8 cellular contexts compared by ENCODE assay signal in genomic region chr6:144151010-144151727, GRCh38. TPM values are rescaled to one million over a fixed set of nuclear protein-coding genes. Genes with fewer than 3 reads are reported as not detected.
DNase-seq lines count a peak whose midpoint lies in the region; ATAC-seq and TF ChIP-seq lines count a peak whose summit lies in the region.

No MANE protein-coding gene starts in this region.

- peak overlapping the region; percentile 95 to 97 (median 96) for H3K4me3 Mint-ChIP-seq in CD4-positive, alpha-beta memory T cell
- H3K4me3 Mint-ChIP-seq in IgD-negative memory B cell, result peak overlapping the region; percentile 93 to 99 (median 96)
- H3K4me3 Mint-ChIP-seq in stimulated activated naive B cell treated with anti-CD40 and anti-IgM and Interleukin-4, amounts not matched to agents 10 μg/mL and 1 μg/mL and 100 μg/mL, for 72 hours, result peak overlapping the region; percentile 84 to 89

- H3K9me3 ChIP-seq in CD4-positive, alpha-beta memory T cell (ENCODE audit: control insufficient read depth in 1 of 2, low read length in 2 of 2), result no peaks in the 10 kb centered on the region
- peaks cover 4% of the 10 kb centered on the region for H3K9me3 ChIP-seq in mucosa of stomach (ENCODE audit: control insufficient read depth, low read length)

- H3K36me3 ChIP-seq in CD4-positive, alpha-beta memory T cell (ENCODE audit: insufficient read depth, low read length), result no peaks in the 10 kb centered on the region
- H3K36me3 ChIP-seq in mucosa of stomach (ENCODE audit: control insufficient read depth, insufficient read depth, low read length), result no peaks in the 10 kb centered on the region

- DNase-seq in CD4-positive, alpha-beta memory T cell, result peak; percentile 64 to 80 (median 71)
- DNase-seq in activated CD4-positive, alpha-beta T cell treated with anti-CD3 and anti-CD28 coated beads for 1 hour, result peak; percentile 37
- DNase-seq in dorsolateral prefrontal cortex, result no peak
- peak; percentile 63 for DNase-seq in stimulated activated naive B cell treated with anti-CD40 and anti-IgM and Interleukin-4, amounts not matched to agents 10 μg/mL and 1 μg/mL and 100 μg/mL, for 72 hours
- DNase-seq in DMS153 (lab: John Stamatoyannopoulos, UW), result no peak

- H3K27ac ChIP-seq in CD4-positive, alpha-beta memory T cell (ENCODE audit: low read depth, low read length), result peak overlapping the region; percentile 80
- peak overlapping the region in 20 of 59 donors; percentile 2 to 75 (median 26) for H3K27ac ChIP-seq in dorsolateral prefrontal cortex

- peak overlapping the region; percentile 42 for H3K9ac ChIP-seq in mucosa of stomach (ENCODE audit: low read length)

- no peaks in the 10 kb centered on the region for H3K9me3 Mint-ChIP-seq in CD4-positive, alpha-beta memory T cell
- H3K9me3 Mint-ChIP-seq in IgD-negative memory B cell, result no peaks in the 10 kb centered on the region
- peaks cover 0 to 2% of the 10 kb centered on the region in 2 donors for H3K9me3 Mint-ChIP-seq in stimulated activated naive B cell treated with anti-CD40 and anti-IgM and Interleukin-4, amounts not matched to agents 10 μg/mL and 1 μg/mL and 100 μg/mL, for 72 hours

- peaks cover 26 to 36% (median 30%) of the 10 kb centered on the region in 4 donors for H3K4me1 Mint-ChIP-seq in CD4-positive, alpha-beta memory T cell
- peaks cover 33 to 44% (median 44%) of the 10 kb centered on the region in 3 donors for H3K4me1 Mint-ChIP-seq in IgD-negative memory B cell
- H3K4me1 Mint-ChIP-seq in stimulated activated naive B cell treated with anti-CD40 and anti-IgM and Interleukin-4, amounts not matched to agents 10 μg/mL and 1 μg/mL and 100 μg/mL, for 72 hours, result peaks cover 25 to 41% of the 10 kb centered on the region in 2 donors

- ATAC-seq in GM21447 (IDR thresholded peaks at IDR 0.05; ENCODE audit: unreplicated experiment), result peak; percentile 64
- ATAC-seq in stimulated activated naive B cell treated with anti-CD40 and anti-IgM and Interleukin-4, amounts not matched to agents 10 μg/mL and 1 μg/mL and 100 μg/mL, for 72 hours (replicated peaks), result peak; percentile 72 to 78

- H3K27me3 ChIP-seq in CD4-positive, alpha-beta memory T cell (ENCODE audit: insufficient read depth, low read length), result no peaks in the 10 kb centered on the region
- H3K27me3 ChIP-seq in dorsolateral prefrontal cortex (peaks cover 0 to 23% (median 3%) of the 10 kb centered on the region in 45 donors), mucosa of stomach (ENCODE audit: control insufficient read depth, insufficient read depth, low read length) (peaks cover 38% of the 10 kb centered on the region)

- POLR2A ChIA-PET in CD4-positive, alpha-beta memory T cell (lab: Charles Lee; ENCODE audit: partially characterized antibody), result interaction anchor here (0.6 to 2.8 kb wide), 14 partner anchors 9 to 613 kb away, joined by 3 to 29 read pairs (median 4); partner anchors contain the start of gene SF3B5

- peak in 1 of 56 donors; percentile 4 for TF ChIP-seq CTCF in dorsolateral prefrontal cortex (IDR thresholded peaks at IDR 0.05 in 54 of 56, conservative IDR thresholded peaks at IDR 0.05 in 2 of 56; ENCODE audit: low read depth in 1 of 56, partially characterized antibody in 56 of 56)

- peak overlapping the region; percentile 63 to 84 for H3K4me3 ChIP-seq in CD4-positive, alpha-beta memory T cell (ENCODE audit: low read length in 2 of 2)
- H3K4me3 ChIP-seq in dorsolateral prefrontal cortex (peak overlapping the region; percentile 44 to 90 (median 76)), mucosa of stomach (ENCODE audit: low read length) (peak overlapping the region; percentile 3)

- intact Hi-C loops in CD4-positive, alpha-beta memory T cell (cut with micrococcal nuclease), result loop anchor here (1.0 to 2.0 kb wide), 6 partner anchors 46 to 331 kb away; partner anchors contain the start of gene SF3B5
- intact Hi-C loops in dorsolateral prefrontal cortex (cut with DNase I), result loop anchor here in 1 of 2 donors (5.0 kb wide), 1 partner anchor 66 kb away; no protein-coding TSS in a partner anchor

- no peaks in the 10 kb centered on the region for H3K27me3 Mint-ChIP-seq in CD4-positive, alpha-beta memory T cell
- H3K27me3 Mint-ChIP-seq in IgD-negative memory B cell, result no peaks in the 10 kb centered on the region
- no peaks in the 10 kb centered on the region for H3K27me3 Mint-ChIP-seq in stimulated activated naive B cell treated with anti-CD40 and anti-IgM and Interleukin-4, amounts not matched to agents 10 μg/mL and 1 μg/mL and 100 μg/mL, for 72 hours

- CTCF ChIA-PET in CD4-positive, alpha-beta memory T cell (lab: Charles Lee; ENCODE audit: partially characterized antibody), result interaction anchor here (0.5 to 1.5 kb wide), 6 partner anchors 13 to 726 kb away, joined by 3 to 6 read pairs (median 3); no protein-coding TSS in a partner anchor

- peaks cover 12 to 13% of the 10 kb centered on the region in 2 donors for H3K36me3 Mint-ChIP-seq in CD4-positive, alpha-beta memory T cell
- H3K36me3 Mint-ChIP-seq in IgD-negative memory B cell, result peaks cover under 1% of the 10 kb centered on the region
- peaks cover 13 to 35% of the 10 kb centered on the region in 2 donors for H3K36me3 Mint-ChIP-seq in stimulated activated naive B cell treated with anti-CD40 and anti-IgM and Interleukin-4, amounts not matched to agents 10 μg/mL and 1 μg/mL and 100 μg/mL, for 72 hours

- peak overlapping the region; percentile 85 to 98 (median 96) for H3K27ac Mint-ChIP-seq in CD4-positive, alpha-beta memory T cell
- H3K27ac Mint-ChIP-seq in IgD-negative memory B cell, result peak overlapping the region; percentile 66 to 95 (median 93)
- peak overlapping the region; percentile 97 for H3K27ac Mint-ChIP-seq in stimulated activated naive B cell treated with anti-CD40 and anti-IgM and Interleukin-4, amounts not matched to agents 10 μg/mL and 1 μg/mL and 100 μg/mL, for 72 hours

- H3K4me1 ChIP-seq in CD4-positive, alpha-beta memory T cell (ENCODE audit: insufficient read depth, low read length), result peaks cover 37% of the 10 kb centered on the region
- peaks cover 9% of the 10 kb centered on the region for H3K4me1 ChIP-seq in mucosa of stomach (ENCODE audit: control insufficient read depth, insufficient read depth, low read length)

RNA-seq across cellular contexts. Expression of gene STX11, which starts 0.9 kb away (rescaled TPM):
- total RNA-seq in CD4-positive, alpha-beta memory T cell, result 1 to 10 TPM; 5.7 to 6.2 TPM
- polyA plus RNA-seq in CD4-positive, alpha-beta memory T cell, result 10 to 100 TPM in 1 of 2 donors, 1 to 10 TPM in 1; 9.5 to 11.0 TPM
- polyA plus RNA-seq in IgD-negative memory B cell, result 11.5 TPM
- total RNA-seq in dorsolateral prefrontal cortex, result 1 to 10 TPM in 64 of 120 experiments, under 1 TPM in 56; 0.25 to 3.0 (median 1.0) TPM

RNA-seq across cellular contexts. Expression of gene SF3B5, which starts 55.8 kb away (rescaled TPM):
- 10 to 100 TPM; 87.2 to 91.7 TPM for total RNA-seq in CD4-positive, alpha-beta memory T cell
- polyA plus RNA-seq in CD4-positive, alpha-beta memory T cell, result 100 to 1,000 TPM; 339 to 379 TPM
- 378 TPM for polyA plus RNA-seq in IgD-negative memory B cell
- 10 to 100 TPM; 62.2 to 97.4 (median 77.0) TPM for total RNA-seq in dorsolateral prefrontal cortex

Comparison
In these comparisons a context has a peak if more than half of its experiments do, and no peak if none do; other contexts are left out.
1. DNase-seq: peak in CD4-positive, alpha-beta memory T cell (5 of 5), activated CD4-positive, alpha-beta T cell treated with anti-CD3 and anti-CD28 coated beads for 1 hour (single experiment) and stimulated activated naive B cell treated with anti-CD40 and anti-IgM and Interleukin-4, amounts not matched to agents 10 μg/mL and 1 μg/mL and 100 μg/mL, for 72 hours (single experiment); none in dorsolateral prefrontal cortex (0 of 10) and DMS153 (single experiment).
2. H3K4me3 ChIP-seq: peak in every context shown above with its lines; median percentile 76 in dorsolateral prefrontal cortex; 74 in CD4-positive, alpha-beta memory T cell; 3 in mucosa of stomach.
3. Peak in every context shown above with its lines, with median percentiles within 50 percentile points of each other: H3K27ac Mint-ChIP-seq and H3K4me3 Mint-ChIP-seq.